In genomic region chr2:27077231-27077630, GRCh38 we compare ENCODE assay signal across 17 cellular contexts. TPM values are rescaled to one million over a fixed set of nuclear protein-coding genes. Genes with fewer than 3 reads are reported as not detected.
DNase-seq lines count a peak whose midpoint lies in the region; ATAC-seq, FAIRE-seq and TF ChIP-seq lines count a peak whose summit lies in the region.
"Had no signal": no experiment of that assay in that cellular context is flagged by ENCODE, and none has a peak within 500 bp of the region (broad histone marks: within the 10 kb centered on the region; RNA-seq: fewer than 3 reads in every experiment).

No MANE protein-coding gene starts in this region.

- TF ChIP-seq POLR2A in uterus (IDR thresholded peaks at IDR 0.05) = no peak

- H3K27ac Mint-ChIP-seq in chondrocyte (ENCODE audit: unreplicated experiment) (peak overlapping the region; percentile 33), neural progenitor cell (peak overlapping the region; percentile 50)

- DNase-seq in Right ventricle myocardium superior = peak; percentile 27
- DNase-seq in cardiac septum (ENCODE audit: low spot score) = no peak
- DNase-seq in chondrocyte (ENCODE audit: low spot score) = no peak
- no peak for DNase-seq in neural progenitor cell (ENCODE audit: low spot score)
- DNase-seq in uterus = no peak
- DNase-seq in stimulated activated CD4-positive, alpha-beta T cell treated with anti-CD3 and anti-CD28 coated beads, Interleukin-2, amount 100 ng/mL, for 48 hours = no peak
- no peak for DNase-seq in GM19239 (ENCODE audit: insufficient read length, low spot score)
- DNase-seq in HK-2 (ENCODE audit: unreplicated experiment) = no peak
- DNase-seq: ACHN; activated naive CD4-positive, alpha-beta T cell treated with Interleukin-2 at 50 U/mL for 16 hours; brain microvascular endothelial cell; left colon; MV-4-11; naive B cell; NCI-H69 had no signal

- H3K4me3 ChIP-seq in neural progenitor cell (no peak overlapping the region), uterus (no peak overlapping the region)

- intact Hi-C loops in Right ventricle myocardium superior (cut with DNase I) (no loop called here), cardiac septum (cut with DNase I) (no loop called here), uterus (cut with DNase I; ENCODE audit: low total_unique reads) (no loop called here)

- no peak for ATAC-seq in Right ventricle myocardium superior (ENCODE audit: poor library complexity)
- ATAC-seq: HCT116, left colon had no signal

- peaks cover 22% of the 10 kb centered on the region for H3F3A ChIP-seq in neural progenitor cell (ENCODE audit: low read depth)

- H2AFZ ChIP-seq in neural progenitor cell (replicated peaks) = no peak overlapping the region

- H3K36me3 ChIP-seq in neural progenitor cell = no peaks in the 10 kb centered on the region
- H3K36me3 ChIP-seq in uterus = no peaks in the 10 kb centered on the region
- H3K36me3 ChIP-seq: brain microvascular endothelial cell had no signal

- no peak overlapping the region for H3K9ac ChIP-seq in neural progenitor cell

- peaks cover 77% of the 10 kb centered on the region for H3K4me1 Mint-ChIP-seq in chondrocyte (ENCODE audit: low read depth)
- H3K4me1 Mint-ChIP-seq in neural progenitor cell = peaks cover 62% of the 10 kb centered on the region

- H3K9me3 ChIP-seq in neural progenitor cell (ENCODE audit: low read depth) (no peaks in the 10 kb centered on the region), uterus (no peaks in the 10 kb centered on the region)

- FAIRE-seq in GM19239 (lab: Jason Lieb, UNC) = no peak
- FAIRE-seq: RCC 7860 had no signal

- H3K4me3 Mint-ChIP-seq in chondrocyte (ENCODE audit: unreplicated experiment) = no peak overlapping the region
- H3K4me3 Mint-ChIP-seq in neural progenitor cell = peak overlapping the region; percentile 27

- no peak overlapping the region for H3K27ac ChIP-seq in neural progenitor cell
- H3K27ac ChIP-seq in uterus = peak overlapping the region; percentile 92 to 98

- no peak overlapping the region for H3K4me2 ChIP-seq in neural progenitor cell

- H3K9me3 Mint-ChIP-seq in chondrocyte (ENCODE audit: low read depth) = no peaks in the 10 kb centered on the region
- no peaks in the 10 kb centered on the region for H3K9me3 Mint-ChIP-seq in neural progenitor cell
- H3K9me3 Mint-ChIP-seq: naive B cell had no signal

- H4K20me1 ChIP-seq in neural progenitor cell (ENCODE audit: low read depth) = no peaks in the 10 kb centered on the region

- H3K36me3 Mint-ChIP-seq in chondrocyte (ENCODE audit: low read depth) = peaks cover 7% of the 10 kb centered on the region
- H3K36me3 Mint-ChIP-seq in neural progenitor cell = no peaks in the 10 kb centered on the region
- H3K36me3 Mint-ChIP-seq: naive B cell had no signal

- no peaks in the 10 kb centered on the region for H3K79me2 ChIP-seq in neural progenitor cell (ENCODE audit: low read depth)

- H3K27me3 ChIP-seq in neural progenitor cell (no peaks in the 10 kb centered on the region), uterus (no peaks in the 10 kb centered on the region)
- H3K27me3 ChIP-seq: brain microvascular endothelial cell had no signal

- H3K27me3 Mint-ChIP-seq in chondrocyte (ENCODE audit: low read depth) = no peaks in the 10 kb centered on the region
- H3K27me3 Mint-ChIP-seq in neural progenitor cell (ENCODE audit: insufficient read depth, low read depth) = peaks cover 2% of the 10 kb centered on the region

- TF ChIP-seq CTCF in chondrocyte (IDR thresholded peaks at IDR 0.05) (no peak), neural progenitor cell (IDR thresholded peaks at IDR 0.05) (no peak), uterus (IDR thresholded peaks at IDR 0.05) (no peak)

- H3K4me1 ChIP-seq in neural progenitor cell = peaks cover 20% of the 10 kb centered on the region
- H3K4me1 ChIP-seq in uterus = peaks cover 5 to 9% of the 10 kb centered on the region in 2 donors

RNA-seq across cellular contexts. Expression of gene EMILIN1, which starts 1.2 kb away (rescaled TPM):
- total RNA-seq in Right ventricle myocardium superior (17.4 TPM), cardiac septum (21.0 TPM), chondrocyte (180 to 235 TPM (median 182 TPM) in 3 replicates), neural progenitor cell (ENCODE audit: low replicate concordance) (0.15 and 5.1 TPM in 2 replicates), uterus (100 to 1,000 TPM; 107 to 377 (median 224) TPM)

RNA-seq across cellular contexts. Expression of gene OST4, which starts 5.8 kb away (rescaled TPM):
- total RNA-seq in Right ventricle myocardium superior = 393 TPM
- 339 TPM for total RNA-seq in cardiac septum
- 473 to 494 TPM (median 478 TPM) in 3 replicates for total RNA-seq in chondrocyte
- 84.6 and 256 TPM in 2 replicates for total RNA-seq in neural progenitor cell (ENCODE audit: low replicate concordance)
- total RNA-seq in uterus = 100 to 1,000 TPM in 3 of 4 donors, 10 to 100 TPM in 1; 76.3 to 387 (median 237) TPM

RNA-seq across cellular contexts. Expression of gene KHK, which starts 9.3 kb away (rescaled TPM):
- total RNA-seq in Right ventricle myocardium superior (3.3 TPM), cardiac septum (1.1 TPM), chondrocyte (1.2 to 1.9 TPM (median 1.3 TPM) in 3 replicates), neural progenitor cell (ENCODE audit: low replicate concordance) (3.3 and 5.0 TPM in 2 replicates), uterus (10 to 100 TPM in 1 of 4 donors, 1 to 10 TPM in 3; 1.0 to 21.6 (median 5.4) TPM)

RNA-seq across cellular contexts. Expression of gene AGBL5, which starts 25.8 kb away (rescaled TPM):
- 6.8 TPM for total RNA-seq in Right ventricle myocardium superior
- total RNA-seq in cardiac septum = 11.7 TPM
- 14.0 to 31.8 TPM (median 16.3 TPM) in 3 replicates for total RNA-seq in chondrocyte
- total RNA-seq in neural progenitor cell (ENCODE audit: low replicate concordance) = 68.3 and 84.7 TPM in 2 replicates
- total RNA-seq in uterus = 10 to 100 TPM in 2 of 4 donors, 1 to 10 TPM in 1, under 1 TPM in 1; 0.77 to 26.2 (median 10.8) TPM

RNA-seq across cellular contexts. Expression of gene CGREF1, which starts 41.7 kb away (rescaled TPM):
- 1.4 TPM for total RNA-seq in Right ventricle myocardium superior
- total RNA-seq in cardiac septum = 0.48 TPM
- total RNA-seq in chondrocyte = 9.6 to 15.9 TPM (median 13.5 TPM) in 3 replicates
- total RNA-seq in neural progenitor cell (ENCODE audit: low replicate concordance) = 2.1 and 3.0 TPM in 2 replicates
- 10 to 100 TPM in 2 of 4 donors, 1 to 10 TPM in 2; 2.3 to 22.9 (median 9.7) TPM for total RNA-seq in uterus
